In the genomic region with DNA sequence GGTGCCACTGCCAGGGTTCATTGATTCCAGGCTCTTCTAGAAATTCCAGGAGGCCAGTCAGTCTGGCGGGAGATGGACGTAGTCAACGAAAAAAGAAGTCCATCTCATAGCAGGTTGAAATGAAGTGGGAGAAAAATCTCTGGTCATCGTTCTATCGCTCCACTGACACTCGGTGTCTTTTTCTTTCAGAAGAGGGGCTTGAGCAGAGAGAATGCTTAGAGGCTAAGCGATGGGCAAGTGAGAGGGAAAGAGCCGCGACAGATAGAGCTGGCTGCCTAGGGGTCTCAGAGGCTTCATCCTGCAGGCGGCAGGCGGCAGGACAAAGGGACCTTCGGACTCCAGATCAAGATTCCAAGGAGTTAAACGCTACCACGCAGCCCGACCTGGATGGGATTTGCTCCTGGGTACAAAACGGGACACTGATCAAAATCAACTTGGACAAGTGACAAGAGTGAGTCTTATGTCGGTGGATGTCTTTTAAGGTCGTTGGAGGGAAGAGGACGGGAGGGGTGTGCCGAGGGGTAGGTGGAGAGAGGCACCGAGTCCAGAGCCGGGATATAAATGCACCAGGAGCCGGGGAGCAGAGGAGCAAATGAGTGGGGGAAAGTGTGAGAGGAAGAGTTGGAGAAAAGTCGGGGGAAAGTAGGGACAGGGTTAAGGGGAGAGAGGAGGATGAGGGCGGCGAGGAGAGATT, we compare ENCODE assay signal across 10 cellular contexts. TPM values are rescaled to one million over a fixed set of nuclear protein-coding genes. Genes with fewer than 3 reads are reported as not detected.
DNase-seq lines count a peak whose midpoint lies in the region; ATAC-seq and TF ChIP-seq lines count a peak whose summit lies in the region.
"Had no signal": no experiment of that assay in that cellular context is flagged by ENCODE, and none has a peak within 500 bp of the region (broad histone marks: within the 10 kb centered on the region; RNA-seq: fewer than 3 reads in every experiment).

No MANE protein-coding gene starts in this region.

- no peaks in the 10 kb centered on the region for H3K4me1 ChIP-seq in breast epithelium
- H3K4me1 ChIP-seq in thoracic aorta (ENCODE audit: control insufficient read depth in 1 of 2, low read depth in 2 of 2), result peaks cover 0 to 26% of the 10 kb centered on the region in 2 donors
- H3K4me1 ChIP-seq: uterus had no signal

- H3K36me3 ChIP-seq in breast epithelium, result no peaks in the 10 kb centered on the region
- H3K36me3 ChIP-seq in kidney epithelial cell (ENCODE audit: control insufficient read depth, insufficient read depth, low read length), result no peaks in the 10 kb centered on the region
- H3K36me3 ChIP-seq in thoracic aorta, result no peaks in the 10 kb centered on the region
- H3K36me3 ChIP-seq: uterus had no signal

- peaks cover 2 to 20% of the 10 kb centered on the region in 2 donors for H3K27me3 ChIP-seq in breast epithelium
- H3K27me3 ChIP-seq in kidney epithelial cell (ENCODE audit: control insufficient read depth, insufficient read depth, low read length), result peaks cover 24% of the 10 kb centered on the region
- no peaks in the 10 kb centered on the region for H3K27me3 ChIP-seq in thoracic aorta (replicated peaks; ENCODE audit: insufficient read depth)

- TF ChIP-seq CTCF in breast epithelium (IDR thresholded peaks at IDR 0.05) (no peak), kidney epithelial cell (IDR thresholded peaks at IDR 0.05; ENCODE audit: insufficient read depth, low read length, poor library complexity, severe bottlenecking) (no peak), thoracic aorta (IDR thresholded peaks at IDR 0.05) (no peak)

- ATAC-seq in activated T-cell treated with anti-CD3 and anti-CD28 coated beads, Interleukin-2, amount 50 U/mL, for 72 hours (replicated peaks in 1 of 2), result no peak
- ATAC-seq in thoracic aorta (ENCODE audit: insufficient number of reproducible peaks, low FRiP score, low read depth) (no peak), HG02938 (IDR thresholded peaks at IDR 0.05; ENCODE audit: unreplicated experiment) (no peak)

- H3K27ac ChIP-seq in breast epithelium (no peak overlapping the region), thoracic aorta (no peak overlapping the region)
- H3K27ac ChIP-seq: uterus had no signal

- no peak overlapping the region for H3K27ac Mint-ChIP-seq in activated T-cell treated with anti-CD3 and anti-CD28 coated beads, Interleukin-2, amount 50 U/mL, for 72 hours

- intact Hi-C loops in breast epithelium (cut with DNase I; ENCODE audit: low total_unique reads), result no loop called here

- H3K36me3 Mint-ChIP-seq in activated T-cell treated with anti-CD3 and anti-CD28 coated beads, Interleukin-2, amount 50 U/mL, for 72 hours (ENCODE audit: insufficient read depth in 2 of 2), result peaks cover 2 to 7% of the 10 kb centered on the region in 2 donors

- peaks cover 81% of the 10 kb centered on the region for H3K27me3 Mint-ChIP-seq in activated T-cell treated with anti-CD3 and anti-CD28 coated beads, Interleukin-2, amount 50 U/mL, for 72 hours (ENCODE audit: low read depth)

- TF ChIP-seq POLR2A in breast epithelium (IDR thresholded peaks at IDR 0.05), result no peak

- peak overlapping the region in 2 of 3 donors; percentile 64 to 82 for H3K4me3 ChIP-seq in breast epithelium
- H3K4me3 ChIP-seq in kidney epithelial cell (ENCODE audit: low read depth, low read length), result peak overlapping the region; percentile 12
- peak overlapping the region; percentile 79 for H3K4me3 ChIP-seq in thoracic aorta

- H3K4me1 Mint-ChIP-seq in activated T-cell treated with anti-CD3 and anti-CD28 coated beads, Interleukin-2, amount 50 U/mL, for 72 hours (ENCODE audit: low read depth), result peaks cover 19% of the 10 kb centered on the region

- H3K9me3 Mint-ChIP-seq in activated T-cell treated with anti-CD3 and anti-CD28 coated beads, Interleukin-2, amount 50 U/mL, for 72 hours, result no peaks in the 10 kb centered on the region

- DNase-seq in activated T-cell treated with anti-CD3 and anti-CD28 coated beads, Interleukin-2, amount 50 U/mL, for 72 hours, result no peak
- DNase-seq in activated T-cell treated with anti-CD3 and anti-CD28 coated beads, Interleukin-2, amount 50 U/mL, for 48 hours, result no peak
- no peak for DNase-seq in breast epithelium (ENCODE audit: low spot score in 2 of 2)
- DNase-seq in kidney epithelial cell (ENCODE audit: low read depth), result no peak
- DNase-seq in thoracic aorta (ENCODE audit: low spot score), result no peak
- no peak for DNase-seq in NCI-H2107 (lab: John Stamatoyannopoulos, UW)
- DNase-seq in MV-4-11 (lab: John Stamatoyannopoulos, UW), result no peak
- DNase-seq: NCI-H2227 treated with DMSO at 0.1 percent for 48 hours had no signal

- peak overlapping the region; percentile 58 to 73 for H3K4me3 Mint-ChIP-seq in activated T-cell treated with anti-CD3 and anti-CD28 coated beads, Interleukin-2, amount 50 U/mL, for 72 hours

- H3K9me3 ChIP-seq in breast epithelium, result no peaks in the 10 kb centered on the region
- H3K9me3 ChIP-seq in thoracic aorta, result no peaks in the 10 kb centered on the region
- H3K9me3 ChIP-seq: uterus had no signal

RNA-seq across cellular contexts. Expression of a gene that starts 0.7 kb away (rescaled TPM):
- 1 to 10 TPM; 1.5 to 1.9 TPM for total RNA-seq in activated T-cell treated with anti-CD3 and anti-CD28 coated beads, Interleukin-2, amount 50 U/mL, for 72 hours
- 1 to 10 TPM; 1.9 to 9.4 (median 3.6) TPM for total RNA-seq in breast epithelium
- 1.7 and 2.8 TPM in 2 replicates for total RNA-seq in kidney epithelial cell
- total RNA-seq in thoracic aorta, result 1 to 10 TPM; 5.4 to 6.5 TPM

Comparison
In these comparisons a context has a peak if more than half of its experiments do, and no peak if none do; other contexts are left out.
1. H3K4me3 ChIP-seq: peak in every context shown above with its lines; median percentile 79 in thoracic aorta; 73 in breast epithelium; 12 in kidney epithelial cell.